In genomic region chr3:52715714-52716305, GRCh38 we compare ENCODE assay signal across 21 cellular contexts.
"Had no signal": no experiment of that assay in that cellular context is flagged by ENCODE, and none has a peak within 500 bp of the region (broad histone marks: within the 10 kb centered on the region; RNA-seq: fewer than 3 reads in every experiment).

No MANE protein-coding gene starts in this region.

- ATAC-seq: activated CD8-positive, alpha-beta T cell treated with anti-CD3 and anti-CD28 coated beads, Interleukin-2, amount 10 ng/mL, durations not matched to agents 7 days and 5 days; activated T-cell treated with anti-CD3 and anti-CD28 coated beads, Interleukin-2, amount 50 U/mL, for 72 hours; naive thymus-derived CD8-positive, alpha-beta T cell had no signal

- H3K27ac Mint-ChIP-seq: activated CD4-positive, alpha-beta T cell treated with anti-CD3 and anti-CD28 coated beads, Interleukin-2, amount 10 ng/mL, durations not matched to agents 24 days and 14 days; activated CD8-positive, alpha-beta T cell treated with anti-CD3 and anti-CD28 coated beads, Interleukin-2, amount 10 ng/mL, durations not matched to agents 7 days and 5 days; activated T-cell treated with anti-CD3 and anti-CD28 coated beads, Interleukin-2, amount 50 U/mL, for 72 hours; progenitor cell of endocrine pancreas had no signal

- H3K4me3 Mint-ChIP-seq: activated CD4-positive, alpha-beta T cell treated with anti-CD3 and anti-CD28 coated beads, Interleukin-2, amount 10 ng/mL, durations not matched to agents 24 days and 14 days; activated CD8-positive, alpha-beta T cell treated with anti-CD3 and anti-CD28 coated beads, Interleukin-2, amount 10 ng/mL, durations not matched to agents 7 days and 5 days; activated T-cell treated with anti-CD3 and anti-CD28 coated beads, Interleukin-2, amount 50 U/mL, for 72 hours; central memory CD8-positive, alpha-beta T cell; naive thymus-derived CD8-positive, alpha-beta T cell had no signal

- DNase-seq: activated CD4-positive, alpha-beta T cell treated with anti-CD3 and anti-CD28 coated beads, Interleukin-2, amount 10 ng/mL, durations not matched to agents 24 days and 14 days; activated CD8-positive, alpha-beta memory T cell treated with anti-CD3 and anti-CD28 coated beads, Interleukin-2, amount 50 U/mL, for 4 hours; activated CD8-positive, alpha-beta T cell treated with anti-CD3 and anti-CD28 coated beads, Interleukin-2, amount 10 ng/mL, durations not matched to agents 7 days and 5 days; activated T-cell treated with anti-CD3 and anti-CD28 coated beads, Interleukin-2, amount 50 U/mL, for 72 hours; anterior cingulate cortex; brain microvascular endothelial cell; cortex of kidney; effector CD8-positive, alpha-beta T cell; foreskin fibroblast; glutamatergic neuron; hypothalamus; kidney; left ventricle myocardium inferior; naive thymus-derived CD8-positive, alpha-beta T cell; occipital lobe; stimulated activated CD4-positive, alpha-beta T cell treated with anti-CD3 and anti-CD28 coated beads, Interleukin-2, amount 100 ng/mL, for 48 hours; stimulated activated naive CD4-positive, alpha-beta T cell; tibial artery; uterus had no signal

- H3K27me3 Mint-ChIP-seq: activated CD4-positive, alpha-beta T cell treated with anti-CD3 and anti-CD28 coated beads, Interleukin-2, amount 10 ng/mL, durations not matched to agents 24 days and 14 days; central memory CD8-positive, alpha-beta T cell; naive thymus-derived CD8-positive, alpha-beta T cell; progenitor cell of endocrine pancreas had no signal

- H3K9me3 Mint-ChIP-seq: activated CD4-positive, alpha-beta T cell treated with anti-CD3 and anti-CD28 coated beads, Interleukin-2, amount 10 ng/mL, durations not matched to agents 24 days and 14 days; central memory CD8-positive, alpha-beta T cell had no signal
